Comparison of ENCODE assay signal across 11 cellular contexts in the genomic region with DNA sequence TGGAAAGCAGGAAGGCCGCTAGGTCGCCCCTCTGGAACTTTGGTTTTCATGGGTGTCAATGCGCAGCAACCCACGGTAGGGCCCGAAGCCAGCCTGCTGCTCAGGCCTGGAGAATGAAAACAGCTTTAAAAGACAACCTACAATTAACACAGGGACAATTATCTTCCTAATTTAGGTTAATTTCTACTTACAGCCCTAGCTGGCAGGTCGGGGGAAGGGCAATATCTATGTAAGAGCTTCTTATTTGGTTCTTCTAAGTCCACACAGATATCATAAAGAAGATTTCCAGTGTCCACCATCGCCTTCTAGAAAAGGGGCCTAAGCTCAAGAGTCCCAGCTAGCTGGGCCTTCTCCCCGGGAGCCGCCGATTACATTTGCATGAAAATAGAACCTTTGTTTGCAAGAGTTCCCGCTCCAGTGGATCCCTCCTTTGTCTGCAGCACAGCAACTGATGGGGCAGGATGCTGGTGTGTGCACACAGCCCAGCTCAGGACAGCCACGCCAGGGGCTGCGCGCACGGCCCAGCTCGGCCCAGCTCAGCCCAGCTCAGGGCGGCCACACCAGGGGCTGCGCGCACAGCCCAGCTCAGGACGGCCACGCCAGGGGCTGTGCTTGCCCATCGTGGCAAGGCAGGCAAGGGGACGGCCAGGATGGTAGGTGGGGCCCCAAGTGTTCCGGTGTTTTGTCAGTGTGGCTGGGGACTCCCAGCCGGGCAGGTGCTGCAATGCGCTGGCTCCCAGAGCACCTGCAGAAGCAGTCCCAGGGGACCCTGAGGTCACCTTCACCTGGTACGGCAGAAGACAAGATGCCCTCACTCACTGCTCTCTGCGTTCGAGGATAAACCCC.
DNase-seq lines count a peak whose midpoint lies in the region; ATAC-seq lines count a peak whose summit lies in the region.
"Had no signal": no experiment of that assay in that cellular context is flagged by ENCODE, and none has a peak within 500 bp of the region (broad histone marks: within the 10 kb centered on the region; RNA-seq: fewer than 3 reads in every experiment).

No MANE protein-coding gene starts in this region.

- DNase-seq in NCI-H187 (lab: John Stamatoyannopoulos, UW): peak; percentile 36 to 51
- no peak for DNase-seq in NCI-H187 treated with DMSO at 0.1 percent for 48 hours (lab: John Stamatoyannopoulos, UW)
- DNase-seq in memory B cell (ENCODE audit: low spot score in 2 of 2): peak; percentile 45 to 59
- no peak for DNase-seq in NCI-H524 (lab: John Stamatoyannopoulos, UW)
- no peak for DNase-seq in activated CD4-positive, alpha-beta T cell treated with anti-CD3 and anti-CD28 coated beads, Interleukin-2, amount 10 ng/mL, durations not matched to agents 24 days and 14 days
- DNase-seq: activated naive CD8-positive, alpha-beta T cell treated with anti-CD3 and anti-CD28 coated beads for 36 hours; KG1 had no signal

- no peaks in the 10 kb centered on the region for H3K9me3 ChIP-seq in thymus (ENCODE audit: control insufficient read depth)

- no peaks in the 10 kb centered on the region for H3K27me3 ChIP-seq in thymus (ENCODE audit: control insufficient read depth, insufficient read depth)
- H3K27me3 ChIP-seq: foreskin keratinocyte had no signal

- peaks cover 39% of the 10 kb centered on the region for H3K4me1 ChIP-seq in thymus (ENCODE audit: control insufficient read depth, insufficient read depth, low read length)

- H3K27ac Mint-ChIP-seq in memory B cell: peak overlapping the region; percentile 45
- H3K27ac Mint-ChIP-seq in activated CD4-positive, alpha-beta T cell treated with anti-CD3 and anti-CD28 coated beads, Interleukin-2, amount 10 ng/mL, durations not matched to agents 24 days and 14 days: no peak overlapping the region
- H3K27ac Mint-ChIP-seq: activated naive CD8-positive, alpha-beta T cell treated with anti-CD3 and anti-CD28 coated beads for 36 hours had no signal

- intact Hi-C loops in activated CD4-positive, alpha-beta T cell treated with anti-CD3 and anti-CD28 coated beads, Interleukin-2, amount 10 ng/mL, durations not matched to agents 24 days and 14 days (cut with micrococcal nuclease): no loop called here

- H3K27me3 Mint-ChIP-seq in memory B cell: peaks cover 12% of the 10 kb centered on the region
- peaks cover 10% of the 10 kb centered on the region for H3K27me3 Mint-ChIP-seq in activated CD4-positive, alpha-beta T cell treated with anti-CD3 and anti-CD28 coated beads, Interleukin-2, amount 10 ng/mL, durations not matched to agents 24 days and 14 days

- ATAC-seq in memory B cell (ENCODE audit: low read depth): peak; percentile 85
- no peak for ATAC-seq in GM21381 (IDR thresholded peaks at IDR 0.05; ENCODE audit: unreplicated experiment)

- no peak overlapping the region for H3K4me3 ChIP-seq in thymus (ENCODE audit: low read length)

- peaks cover 3% of the 10 kb centered on the region for H3K36me3 Mint-ChIP-seq in memory B cell
- H3K36me3 Mint-ChIP-seq in activated CD4-positive, alpha-beta T cell treated with anti-CD3 and anti-CD28 coated beads, Interleukin-2, amount 10 ng/mL, durations not matched to agents 24 days and 14 days (ENCODE audit: low read depth): peaks cover 15% of the 10 kb centered on the region

- peaks cover 6% of the 10 kb centered on the region for H3K36me3 ChIP-seq in thymus (ENCODE audit: control insufficient read depth, insufficient read depth)

- no peaks in the 10 kb centered on the region for H3K9me3 Mint-ChIP-seq in memory B cell
- no peaks in the 10 kb centered on the region for H3K9me3 Mint-ChIP-seq in activated CD4-positive, alpha-beta T cell treated with anti-CD3 and anti-CD28 coated beads, Interleukin-2, amount 10 ng/mL, durations not matched to agents 24 days and 14 days
- H3K9me3 Mint-ChIP-seq: activated naive CD8-positive, alpha-beta T cell treated with anti-CD3 and anti-CD28 coated beads for 36 hours had no signal

- WGBS in thymus: 95% methylated on average over 29 of the region's 29 CpGs

- H3K4me3 Mint-ChIP-seq in memory B cell: peak overlapping the region; percentile 27
- H3K4me3 Mint-ChIP-seq in activated CD4-positive, alpha-beta T cell treated with anti-CD3 and anti-CD28 coated beads, Interleukin-2, amount 10 ng/mL, durations not matched to agents 24 days and 14 days: no peak overlapping the region
- H3K4me3 Mint-ChIP-seq: activated naive CD8-positive, alpha-beta T cell treated with anti-CD3 and anti-CD28 coated beads for 36 hours had no signal

- H3K27ac ChIP-seq in cingulate gyrus (ENCODE audit: low read depth, low read length) (peak overlapping the region; percentile 93), thymus (ENCODE audit: low read depth) (peak overlapping the region; percentile 40)
- H3K27ac ChIP-seq: foreskin keratinocyte had no signal

- peaks cover 43% of the 10 kb centered on the region for H3K4me1 Mint-ChIP-seq in memory B cell
- peaks cover 72% of the 10 kb centered on the region for H3K4me1 Mint-ChIP-seq in activated CD4-positive, alpha-beta T cell treated with anti-CD3 and anti-CD28 coated beads, Interleukin-2, amount 10 ng/mL, durations not matched to agents 24 days and 14 days

Comparison
In these comparisons a context has a peak if more than half of its experiments do, and no peak if none do; other contexts are left out.
1. DNase-seq: peak in NCI-H187 (2 of 2) and memory B cell (2 of 2); none in NCI-H187 treated with DMSO at 0.1 percent for 48 hours (single experiment), NCI-H524 (0 of 2) and activated CD4-positive, alpha-beta T cell treated with anti-CD3 and anti-CD28 coated beads, Interleukin-2, amount 10 ng/mL, durations not matched to agents 24 days and 14 days (single experiment).